Comparison of ENCODE assay signal across 13 cellular contexts in genomic region chr1:205283270-205284147, GRCh38. TPM values are rescaled to one million over a fixed set of nuclear protein-coding genes. Genes with fewer than 3 reads are reported as not detected.
DNase-seq lines count a peak whose midpoint lies in the region; ATAC-seq lines count a peak whose summit lies in the region.
"Had no signal": no experiment of that assay in that cellular context is flagged by ENCODE, and none has a peak within 500 bp of the region (broad histone marks: within the 10 kb centered on the region; RNA-seq: fewer than 3 reads in every experiment).

No MANE protein-coding gene starts in this region.

- peaks cover 43 to 83% (median 76%) of the 10 kb centered on the region in 3 donors for H3K4me1 Mint-ChIP-seq in IgD-negative memory B cell
- peaks cover 80% of the 10 kb centered on the region for H3K4me1 Mint-ChIP-seq in activated naive CD8-positive, alpha-beta T cell treated with anti-CD3 and anti-CD28 coated beads for 36 hours
- peaks cover 71 to 95% (median 83%) of the 10 kb centered on the region in 7 donors for H3K4me1 Mint-ChIP-seq in naive thymus-derived CD4-positive, alpha-beta T cell

- H3K36me3 Mint-ChIP-seq in IgD-negative memory B cell: no peaks in the 10 kb centered on the region
- no peaks in the 10 kb centered on the region for H3K36me3 Mint-ChIP-seq in activated naive CD8-positive, alpha-beta T cell treated with anti-CD3 and anti-CD28 coated beads for 36 hours
- peaks cover 0 to 11% (median 0%) of the 10 kb centered on the region in 5 donors for H3K36me3 Mint-ChIP-seq in naive thymus-derived CD4-positive, alpha-beta T cell

- H3K27ac ChIP-seq in BLaER1: no peak overlapping the region
- H3K27ac ChIP-seq in naive thymus-derived CD4-positive, alpha-beta T cell (ENCODE audit: low read depth, low read length): peak overlapping the region; percentile 83

- H3K9me3 Mint-ChIP-seq in IgD-negative memory B cell: no peaks in the 10 kb centered on the region
- no peaks in the 10 kb centered on the region for H3K9me3 Mint-ChIP-seq in activated naive CD8-positive, alpha-beta T cell treated with anti-CD3 and anti-CD28 coated beads for 36 hours
- peaks cover 0 to 8% (median 0%) of the 10 kb centered on the region in 11 donors for H3K9me3 Mint-ChIP-seq in naive thymus-derived CD4-positive, alpha-beta T cell

- intact Hi-C loops in naive thymus-derived CD4-positive, alpha-beta T cell (cut with micrococcal nuclease): loop anchor here (2.0 to 10.0 kb wide), 9 partner anchors 17 to 1989 kb away; partner anchors contain the start of genes DSTYK (in 1 of the 2), ELK4 (in 1 of the 2), NUAK2 (in 1 of the 2) and PPP1R15B (in 1 of the 2)

- POLR2A ChIA-PET in naive thymus-derived CD4-positive, alpha-beta T cell (lab: Charles Lee): interaction anchor here (1.2 to 22.0 kb wide), 4 partner anchors 8 to 348 kb away, joined by 3 to 1119 read pairs (median 148); partner anchors contain the start of gene NUAK2

- H4K20me1 ChIP-seq in BLaER1: peaks cover 62% of the 10 kb centered on the region

- H3K36me3 ChIP-seq in BLaER1: no peaks in the 10 kb centered on the region
- H3K36me3 ChIP-seq in naive thymus-derived CD4-positive, alpha-beta T cell (ENCODE audit: control insufficient read depth in 2 of 3, insufficient read depth in 3 of 3, low read length in 3 of 3): no peaks in the 10 kb centered on the region
- H3K36me3 ChIP-seq: esophagus muscularis mucosa, left lung had no signal

- no peaks in the 10 kb centered on the region for H3K9me3 ChIP-seq in BLaER1
- H3K9me3 ChIP-seq in naive thymus-derived CD4-positive, alpha-beta T cell (ENCODE audit: control insufficient read depth in 2 of 3, low read length in 3 of 3): no peaks in the 10 kb centered on the region
- H3K9me3 ChIP-seq: esophagus muscularis mucosa, left lung had no signal

- peak overlapping the region; percentile 92 for H3K4me2 ChIP-seq in BLaER1

- H3K4me3 Mint-ChIP-seq in IgD-negative memory B cell: peak overlapping the region; percentile 52 to 86 (median 71)
- no peak overlapping the region for H3K4me3 Mint-ChIP-seq in activated naive CD8-positive, alpha-beta T cell treated with anti-CD3 and anti-CD28 coated beads for 36 hours
- H3K4me3 Mint-ChIP-seq in naive thymus-derived CD4-positive, alpha-beta T cell: peak overlapping the region; percentile 45 to 89 (median 76)

- peak overlapping the region; percentile 67 to 95 (median 75) for H3K27ac Mint-ChIP-seq in IgD-negative memory B cell
- H3K27ac Mint-ChIP-seq in activated naive CD8-positive, alpha-beta T cell treated with anti-CD3 and anti-CD28 coated beads for 36 hours: peak overlapping the region; percentile 34
- H3K27ac Mint-ChIP-seq in naive thymus-derived CD4-positive, alpha-beta T cell: peak overlapping the region; percentile 75 to 99 (median 97)

- no peak for ATAC-seq in naive thymus-derived CD4-positive, alpha-beta T cell
- no peak for ATAC-seq in esophagus mucosa
- ATAC-seq in HG02840 (IDR thresholded peaks at IDR 0.05; ENCODE audit: low FRiP score, unreplicated experiment): no peak

- CTCF ChIA-PET in naive thymus-derived CD4-positive, alpha-beta T cell (lab: Charles Lee): interaction anchor here (1.2 to 23.1 kb wide), 4 partner anchors 8 to 202 kb away, joined by 3 to 955 read pairs (median 76); partner anchors contain the start of gene NUAK2

- no peak overlapping the region for H3K9ac ChIP-seq in BLaER1

- peaks cover 31% of the 10 kb centered on the region for H3K27me3 ChIP-seq in BLaER1
- no peaks in the 10 kb centered on the region for H3K27me3 ChIP-seq in naive thymus-derived CD4-positive, alpha-beta T cell (ENCODE audit: control insufficient read depth in 2 of 2, insufficient read depth in 2 of 2, low read length in 2 of 2)
- H3K27me3 ChIP-seq: esophagus muscularis mucosa, left lung had no signal

- DNase-seq in activated naive CD8-positive, alpha-beta T cell treated with anti-CD3 and anti-CD28 coated beads for 36 hours: no peak
- no peak for DNase-seq in naive thymus-derived CD4-positive, alpha-beta T cell
- DNase-seq in NCI-H69 (lab: John Stamatoyannopoulos, UW): no peak
- no peak for DNase-seq in stimulated activated CD4-positive, alpha-beta T cell treated with anti-CD3 and anti-CD28 coated beads, Interleukin-15, amount 100 ng/mL, for 24 hours
- DNase-seq: activated CD4-positive, alpha-beta T cell treated with anti-CD3 and anti-CD28 coated beads for 1 hour; aorta; C1 segment of cervical spinal cord; left lung had no signal

- peaks cover 7% of the 10 kb centered on the region for H3K27me3 Mint-ChIP-seq in IgD-negative memory B cell
- peaks cover 3% of the 10 kb centered on the region for H3K27me3 Mint-ChIP-seq in activated naive CD8-positive, alpha-beta T cell treated with anti-CD3 and anti-CD28 coated beads for 36 hours
- peaks cover 0 to 21% (median 0%) of the 10 kb centered on the region in 5 donors for H3K27me3 Mint-ChIP-seq in naive thymus-derived CD4-positive, alpha-beta T cell

- no peak overlapping the region for H3K4me3 ChIP-seq in BLaER1
- H3K4me3 ChIP-seq in naive thymus-derived CD4-positive, alpha-beta T cell (ENCODE audit: low read length): peak overlapping the region; percentile 24
- H3K4me3 ChIP-seq: esophagus muscularis mucosa, left lung had no signal

- peaks cover 64% of the 10 kb centered on the region for H3K4me1 ChIP-seq in BLaER1
- peaks cover 53 to 79% of the 10 kb centered on the region in 2 donors for H3K4me1 ChIP-seq in naive thymus-derived CD4-positive, alpha-beta T cell (ENCODE audit: control insufficient read depth in 2 of 2, insufficient read depth in 2 of 2, low read length in 2 of 2)

RNA-seq across cellular contexts. Expression of gene NUAK2, which starts 38.0 kb away (rescaled TPM):
- polyA plus RNA-seq in IgD-negative memory B cell: 91.9 TPM
- 1 to 10 TPM; 1.7 to 2.0 TPM for total RNA-seq in activated naive CD8-positive, alpha-beta T cell treated with anti-CD3 and anti-CD28 coated beads for 36 hours
- 10 to 100 TPM in 4 of 5 experiments, 1 to 10 TPM in 1; 9.1 to 57.8 (median 23.0) TPM for total RNA-seq in naive thymus-derived CD4-positive, alpha-beta T cell
- polyA plus RNA-seq in naive thymus-derived CD4-positive, alpha-beta T cell: 10 to 100 TPM; 40.7 to 85.5 TPM
- total RNA-seq in esophagus mucosa: 28.3 TPM

RNA-seq across cellular contexts. Expression of gene TMCC2, which starts 55.8 kb away (rescaled TPM):
- polyA plus RNA-seq in IgD-negative memory B cell: 0.11 TPM
- 10 to 100 TPM; 13.3 to 14.0 TPM for total RNA-seq in activated naive CD8-positive, alpha-beta T cell treated with anti-CD3 and anti-CD28 coated beads for 36 hours
- 1 to 10 TPM; 1.1 to 3.6 (median 1.8) TPM for total RNA-seq in naive thymus-derived CD4-positive, alpha-beta T cell
- polyA plus RNA-seq in naive thymus-derived CD4-positive, alpha-beta T cell: under 1 TPM; 0.30 to 0.38 TPM
- 1.00 TPM for total RNA-seq in esophagus mucosa

Comparison
In these comparisons a context has a peak if more than half of its experiments do, and no peak if none do; other contexts are left out.
1. H3K27ac Mint-ChIP-seq: peak in every context shown above with its lines; median percentile 97 in naive thymus-derived CD4-positive, alpha-beta T cell; 75 in IgD-negative memory B cell; 34 in activated naive CD8-positive, alpha-beta T cell treated with anti-CD3 and anti-CD28 coated beads for 36 hours.